Comparison of ENCODE assay signal across 12 cellular contexts in genomic region chr6:123091091-123091895, GRCh38.
DNase-seq lines count a peak whose midpoint lies in the region; ATAC-seq, FAIRE-seq and TF ChIP-seq lines count a peak whose summit lies in the region.
"Had no signal": no experiment of that assay in that cellular context is flagged by ENCODE, and none has a peak within 500 bp of the region (broad histone marks: within the 10 kb centered on the region; RNA-seq: fewer than 3 reads in every experiment).

No MANE protein-coding gene starts in this region.

- dilution Hi-C loops in keratinocyte (cut with MboI; ENCODE audit: extremely low pct_ligation_motif_present, low sequenced_read_pairs) = no loop called here

- H3K27ac ChIP-seq in keratinocyte (ENCODE audit: control insufficient read depth, insufficient read depth, low read length) = peak overlapping the region; percentile 96
- H3K27ac ChIP-seq: HL-60 had no signal

- H3K9me3 ChIP-seq in keratinocyte (ENCODE audit: control insufficient read depth, low read depth, low read length) = no peaks in the 10 kb centered on the region

- H3K79me2 ChIP-seq in keratinocyte (ENCODE audit: control insufficient read depth, insufficient read depth, low read length) = no peaks in the 10 kb centered on the region

- peak overlapping the region; percentile 87 for H3K4me2 ChIP-seq in keratinocyte (ENCODE audit: control insufficient read depth, extremely low read depth, insufficient read depth, low read depth, low read length)

- no peak for TF ChIP-seq CTCF in astrocyte of the cerebellum (IDR thresholded peaks at IDR 0.05; ENCODE audit: low read depth, low read length, missing control alignments)
- TF ChIP-seq CTCF in keratinocyte (optimal IDR thresholded peaks at IDR 0.05 in 1 of 3, IDR thresholded peaks at IDR 0.05 in 1 of 3, conservative IDR thresholded peaks at IDR 0.05 in 1 of 3; ENCODE audit: extremely low read depth in 1 of 3, insufficient read depth in 2 of 3, low read length in 3 of 3) = no peak

- peak overlapping the region; percentile 84 for H2AFZ ChIP-seq in keratinocyte (ENCODE audit: control insufficient read depth, low read length)

- H3K9me1 ChIP-seq in keratinocyte (ENCODE audit: control insufficient read depth, extremely low read depth, insufficient read depth, low read length) = no peaks in the 10 kb centered on the region

- no peak for ATAC-seq in HG03469 (IDR thresholded peaks at IDR 0.05; ENCODE audit: unreplicated experiment)
- no peak for ATAC-seq in HG02840 (IDR thresholded peaks at IDR 0.05; ENCODE audit: low FRiP score, unreplicated experiment)
- no peak for ATAC-seq in GM18520 (IDR thresholded peaks at IDR 0.05; ENCODE audit: unreplicated experiment)

- DNase-seq in M059J (ENCODE audit: low read depth) (peak; percentile 32), astrocyte of the cerebellum (ENCODE audit: low read depth) (peak; percentile 9), keratinocyte (ENCODE audit: low read depth, low spot score) (peak; percentile 44), superior temporal gyrus (ENCODE audit: extremely low spot score) (peak; percentile 62)
- DNase-seq: NCI-H1417 treated with DMSO at 0.1 percent for 48 hours; stimulated activated CD4-positive, alpha-beta T cell treated with anti-CD3 and anti-CD28 coated beads, Interleukin-4, amount 100 ng/mL, for 1 hour had no signal

- H3K4me3 ChIP-seq in astrocyte of the cerebellum (ENCODE audit: low read depth, low read length) (no peak overlapping the region), keratinocyte (ENCODE audit: control insufficient read depth in 2 of 3, extremely low read depth in 1 of 3, insufficient read depth in 2 of 3, low read depth in 1 of 3, low read length in 3 of 3) (peak overlapping the region in 2 of 3 experiments; percentile 11 to 51)

- FAIRE-seq in keratinocyte (lab: Jason Lieb, UNC) = peak; percentile 88
- FAIRE-seq: colon, D721Med had no signal

- in situ Hi-C loops in astrocyte of the cerebellum (cut with HindIII; ENCODE audit: low sequenced_read_pairs) = no loop called here

- H3K36me3 ChIP-seq in keratinocyte (ENCODE audit: control insufficient read depth in 2 of 2, extremely low read depth in 1 of 2, insufficient read depth in 2 of 2, low read length in 2 of 2) = no peaks in the 10 kb centered on the region

- H3K9ac ChIP-seq in keratinocyte (ENCODE audit: control insufficient read depth, extremely low read depth, insufficient read depth, low read length) = peak overlapping the region; percentile 67

- H3K4me1 ChIP-seq in keratinocyte (ENCODE audit: control insufficient read depth, extremely low read depth, insufficient read depth, low read length) = peaks cover 24% of the 10 kb centered on the region

- no peaks in the 10 kb centered on the region for H3K27me3 ChIP-seq in keratinocyte (ENCODE audit: control insufficient read depth, extremely low read depth, insufficient read depth, low read length)

- no peaks in the 10 kb centered on the region for H4K20me1 ChIP-seq in keratinocyte (ENCODE audit: control insufficient read depth, extremely low read depth, insufficient read depth, low read length)

Comparison
In these comparisons a context has a peak if more than half of its experiments do, and no peak if none do; other contexts are left out.
1. DNase-seq: peak in every context shown above with its lines; median percentile 62 in superior temporal gyrus; 44 in keratinocyte; 32 in M059J; 9 in astrocyte of the cerebellum.